Comparison of ENCODE assay signal across 23 cellular contexts in the genomic region with DNA sequence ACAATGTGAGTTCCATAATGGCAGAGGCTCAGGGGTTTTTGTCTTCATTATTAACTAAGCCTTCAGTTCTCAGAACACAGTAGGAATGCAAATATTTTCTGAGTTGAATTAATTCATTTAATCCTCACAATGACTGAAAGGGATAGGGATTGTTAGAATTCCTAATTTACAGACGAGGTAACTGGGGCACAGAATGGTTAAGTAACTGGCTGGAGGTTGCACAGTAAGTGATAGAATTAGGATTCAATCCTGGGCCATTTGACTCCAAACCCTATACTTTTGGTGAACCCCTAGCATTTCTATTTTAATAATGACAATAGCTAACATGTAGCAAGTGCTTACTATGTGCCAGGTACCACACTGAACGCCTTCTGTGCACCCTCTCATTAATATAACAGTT.
A peak's percentile ranks its signal among the peaks of the same experiment; 100 is the strongest.
DNase-seq lines count a peak whose midpoint lies in the region; ATAC-seq, FAIRE-seq and TF ChIP-seq lines count a peak whose summit lies in the region.
"Had no signal": no experiment of that assay in that cellular context is flagged by ENCODE, and none has a peak within 500 bp of the region (broad histone marks: within the 10 kb centered on the region; RNA-seq: fewer than 3 reads in every experiment).

No MANE protein-coding gene starts in this region.

- H3K4me3 Mint-ChIP-seq in WTC11: no peak overlapping the region
- H3K4me3 Mint-ChIP-seq in MCF 10A (ENCODE audit: unreplicated experiment): no peak overlapping the region
- H3K4me3 Mint-ChIP-seq: CD14-positive monocyte; CD4-positive, alpha-beta memory T cell; CD4-positive, CD25-positive, alpha-beta regulatory T cell; CD8-positive, alpha-beta memory T cell had no signal

- H3K4me2 ChIP-seq in H1 (ENCODE audit: insufficient read depth in 1 of 2, low read depth in 2 of 2, low read length in 2 of 2): no peak overlapping the region
- H3K4me2 ChIP-seq: BLaER1 had no signal

- TF ChIP-seq EP300 in H1 (IDR thresholded peaks at IDR 0.05; ENCODE audit: borderline replicate concordance in 1 of 2, low read depth in 2 of 2, low read length in 2 of 2): no peak
- TF ChIP-seq EP300 in esophagus muscularis mucosa (IDR thresholded peaks at IDR 0.05): no peak

- TF ChIP-seq RAD21 in H1 (IDR thresholded peaks at IDR 0.05 in 1 of 2, conservative IDR thresholded peaks at IDR 0.05 in 1 of 2; ENCODE audit: low read depth in 2 of 2, low read length in 2 of 2): no peak

- H3K4me1 ChIP-seq in HAP-1 (peaks cover 31% of the 10 kb centered on the region), H1 (replicated peaks in 1 of 4; ENCODE audit: control insufficient read depth in 3 of 4, insufficient read depth in 4 of 4, low read length in 3 of 4) (peaks cover 5 to 14% (median 11%) of the 10 kb centered on the region in 4 experiments; a peak in 6 of 7 replicates), esophagus muscularis mucosa (peaks cover 0 to 17% (median 12%) of the 10 kb centered on the region in 4 donors)
- H3K4me1 ChIP-seq: BE2C, BLaER1 had no signal

- no peak overlapping the region for H2BK20ac ChIP-seq in H1 (ENCODE audit: low read length)

- no peak overlapping the region for H4K5ac ChIP-seq in H1 (ENCODE audit: insufficient read length, low read depth, low read length)

- no peak for FAIRE-seq in H1 (lab: Jason Lieb, UNC)
- FAIRE-seq: A204.1, D721Med, G401.6, GM12891, GM19239 had no signal

- no peak overlapping the region for H2BK12ac ChIP-seq in H1 (ENCODE audit: low read depth, low read length)

- H3K14ac ChIP-seq in H1 (ENCODE audit: insufficient read length): no peak overlapping the region

- H3K9me3 ChIP-seq in HAP-1 (no peaks in the 10 kb centered on the region), H1 (ENCODE audit: insufficient read depth in 2 of 2, low read depth in 1 of 2, low read length in 1 of 2) (no peaks in the 10 kb centered on the region), esophagus muscularis mucosa (no peaks in the 10 kb centered on the region)
- H3K9me3 ChIP-seq: BE2C, BLaER1 had no signal

- POLR2A ChIA-PET in WTC11 (lab: Charles Lee) (interaction anchor here (0.6 to 0.7 kb wide), 2 partner anchors 9 to 243 kb away, joined by 4 read pairs; no protein-coding TSS in a partner anchor), H1 (lab: Charles Lee; ENCODE audit: partially characterized antibody) (no interaction called here), MCF 10A (lab: Yijun Ruan, JAX) (no interaction called here)

- in situ Hi-C loops in HAP-1 (cut with MboI; ENCODE audit: low sequenced_read_pairs): no loop called here

- H3K23ac ChIP-seq in H1 (ENCODE audit: insufficient read length): no peak overlapping the region

- H3K36me3 Mint-ChIP-seq in WTC11: no peaks in the 10 kb centered on the region; the same call in 1 of the 2 replicates
- H3K36me3 Mint-ChIP-seq in MCF 10A (ENCODE audit: insufficient read depth, unreplicated experiment): peaks cover 5% of the 10 kb centered on the region
- H3K36me3 Mint-ChIP-seq: CD4-positive, alpha-beta memory T cell; CD4-positive, CD25-positive, alpha-beta regulatory T cell; CD8-positive, alpha-beta memory T cell had no signal

- intact Hi-C loops in esophagus muscularis mucosa (cut with DNase I): no loop called here
- intact Hi-C loops in MCF 10A (cut with micrococcal nuclease): no loop called here

- TF ChIP-seq CTCF in WTC11 (IDR thresholded peaks at IDR 0.05) (no peak), H1 (IDR thresholded peaks at IDR 0.05; ENCODE audit: control extremely low read depth in 1 of 3, insufficient read depth in 1 of 3, low read depth in 1 of 3, low read length in 3 of 3) (no peak), esophagus muscularis mucosa (IDR thresholded peaks at IDR 0.05) (no peak), MCF 10A (IDR thresholded peaks at IDR 0.05; ENCODE audit: unreplicated experiment) (no peak)

- H3K56ac ChIP-seq in H1 (replicated peaks; ENCODE audit: insufficient read length, low read depth, low read length): no peak overlapping the region

- H3K27ac Mint-ChIP-seq in WTC11: no peak overlapping the region
- H3K27ac Mint-ChIP-seq in MCF 10A (ENCODE audit: low read depth, unreplicated experiment): no peak overlapping the region
- H3K27ac Mint-ChIP-seq: CD14-positive monocyte; CD4-positive, alpha-beta memory T cell; CD4-positive, CD25-positive, alpha-beta regulatory T cell; CD8-positive, alpha-beta memory T cell had no signal

- CTCF ChIA-PET in WTC11 (lab: Charles Lee): interaction anchor here (0.8 to 1.0 kb wide), 2 partner anchors 28 to 190 kb away, joined by 3 to 4 read pairs; no protein-coding TSS in a partner anchor
- CTCF ChIA-PET in H1 (lab: Charles Lee; ENCODE audit: partially characterized antibody): interaction anchor here (0.6 to 1.4 kb wide), 4 partner anchors 19 to 334 kb away, joined by 3 to 4 read pairs (median 3); no protein-coding TSS in a partner anchor
- CTCF ChIA-PET in MCF 10A (lab: Yijun Ruan, JAX): interaction anchor here (1.0 kb wide), 1 partner anchor 169 kb away, joined by 3 read pairs; no protein-coding TSS in a partner anchor

- no peaks in the 10 kb centered on the region for H3K79me1 ChIP-seq in H1 (ENCODE audit: low read depth, low read length)

- peaks cover 0 to 2% of the 10 kb centered on the region in 2 experiments for H4K20me1 ChIP-seq in H1 (replicated peaks in 1 of 2; ENCODE audit: control insufficient read depth in 1 of 2, insufficient read depth in 2 of 2, low read length in 2 of 2)
- H4K20me1 ChIP-seq: BLaER1 had no signal

- WGBS in H1 (ENCODE audit: extremely low coverage in 1 of 2, insufficient coverage in 1 of 2, insufficient read length in 1 of 2, insufficient replicate concordance in 2 of 2, low coverage in 1 of 2, low lambda C conversion rate in 2 of 2, missing lambda C conversion rate in 1 of 2), 2 experiments: 76% methylated on average over 2 of the region's 2 CpGs; no CpG with 5 or more reads in 1 of the 2 experiments
- 66% methylated on average over 2 of the region's 2 CpGs for WGBS in esophagus muscularis mucosa

- H4K8ac ChIP-seq in H1 (ENCODE audit: extremely low read depth, insufficient read depth, low read length): no peak overlapping the region

- no peaks in the 10 kb centered on the region for H3K36me3 ChIP-seq in HAP-1 (replicated peaks)
- no peaks in the 10 kb centered on the region for H3K36me3 ChIP-seq in H1 (ENCODE audit: control insufficient read depth in 2 of 4, insufficient read depth in 4 of 4, low read length in 3 of 4)
- H3K36me3 ChIP-seq in esophagus muscularis mucosa: no peaks in the 10 kb centered on the region
- H3K36me3 ChIP-seq: BE2C, BLaER1 had no signal

- ATAC-seq in WTC11: no peak

- BruUV-seq in MCF 10A (replicated peaks; lab: Mats Ljungman, UMichigan): no TSS peak

- H3K27me3 Mint-ChIP-seq in WTC11 (ENCODE audit: low read depth) (no peaks in the 10 kb centered on the region), MCF 10A (ENCODE audit: insufficient read depth, unreplicated experiment) (no peaks in the 10 kb centered on the region)
- H3K27me3 Mint-ChIP-seq: CD4-positive, alpha-beta memory T cell; CD4-positive, CD25-positive, alpha-beta regulatory T cell had no signal

- no peak overlapping the region for H2BK15ac ChIP-seq in H1 (ENCODE audit: low read length)

- H2AFZ ChIP-seq in H1 (ENCODE audit: low read length): no peak overlapping the region

- H3K4me1 Mint-ChIP-seq in WTC11 (peaks cover 33% of the 10 kb centered on the region), MCF 10A (ENCODE audit: insufficient read depth, unreplicated experiment) (peaks cover 18% of the 10 kb centered on the region)
- H3K4me1 Mint-ChIP-seq: CD4-positive, alpha-beta memory T cell; CD4-positive, CD25-positive, alpha-beta regulatory T cell; CD8-positive, alpha-beta memory T cell had no signal

- no peak overlapping the region for H2AK5ac ChIP-seq in H1 (ENCODE audit: low read depth, low read length)

- H2BK5ac ChIP-seq in H1 (ENCODE audit: low read depth, low read length): no peak overlapping the region

- DNase-seq in HAP-1 (ENCODE audit: low spot score in 2 of 2) (peak; percentile 39 to 74), WTC11 (ENCODE audit: low spot score) (no peak), H1 (ENCODE audit: low read depth in 1 of 2, low spot score in 2 of 2) (no peak), esophagus muscularis mucosa (ENCODE audit: extremely low spot score) (no peak), MCF 10A (ENCODE audit: unreplicated experiment) (no peak), T1000 (lab: John Stamatoyannopoulos, UW) (no peak), SIG-M5 (lab: John Stamatoyannopoulos, UW) (no peak)
- DNase-seq: 8988T; BE2C; Calu3; CD4-positive, alpha-beta memory T cell; CD4-positive, CD25-positive, alpha-beta regulatory T cell; CD8-positive, alpha-beta memory T cell; COR-L47; DMS79 treated with DMSO at 0.1 percent for 48 hours; GF-D8 had no signal

- H3K4ac ChIP-seq in H1 (replicated peaks; ENCODE audit: insufficient read length, low read depth, low read length): no peak overlapping the region

- H4K91ac ChIP-seq in H1 (replicated peaks; ENCODE audit: insufficient read length, low read length): no peak overlapping the region

- H3K9me3 Mint-ChIP-seq in WTC11: no peaks in the 10 kb centered on the region
- no peaks in the 10 kb centered on the region for H3K9me3 Mint-ChIP-seq in MCF 10A (ENCODE audit: unreplicated experiment)
- H3K9me3 Mint-ChIP-seq: CD4-positive, alpha-beta memory T cell; CD4-positive, CD25-positive, alpha-beta regulatory T cell; CD8-positive, alpha-beta memory T cell had no signal

- H3K79me2 ChIP-seq in H1 (ENCODE audit: control insufficient read depth in 1 of 2, insufficient read depth in 2 of 2, low read length in 2 of 2): no peaks in the 10 kb centered on the region

- H3K18ac ChIP-seq in H1 (ENCODE audit: extremely low read depth, low read length): no peak overlapping the region

- H3K4me3 ChIP-seq in HAP-1 (no peak overlapping the region), H1 (ENCODE audit: extremely low read depth in 1 of 4, insufficient read depth in 2 of 4, low read depth in 3 of 4, low read length in 4 of 4) (no peak overlapping the region), esophagus muscularis mucosa (no peak overlapping the region)
- H3K4me3 ChIP-seq: BLaER1 had no signal

- no peak overlapping the region for H3K9ac ChIP-seq in H1 (replicated peaks in 1 of 4; ENCODE audit: extremely low read depth in 1 of 4, low read depth in 3 of 4, low read length in 3 of 4)
- H3K9ac ChIP-seq: BLaER1 had no signal

- H3K27ac ChIP-seq in H1 (ENCODE audit: low read depth, low read length): no peak overlapping the region
- H3K27ac ChIP-seq in esophagus muscularis mucosa (replicated peaks in 1 of 4): no peak overlapping the region
- H3K27ac ChIP-seq: BLaER1 had no signal

- no peaks in the 10 kb centered on the region; the same call in 1 of the 2 replicates for H3K23me2 ChIP-seq in H1 (ENCODE audit: low read depth, low read length)

- no peak overlapping the region for H2BK120ac ChIP-seq in H1 (replicated peaks; ENCODE audit: low read depth, low read length)

- no peaks in the 10 kb centered on the region for H3K27me3 ChIP-seq in HAP-1 (ENCODE audit: low read depth)
- H3K27me3 ChIP-seq in H1 (replicated peaks in 1 of 4; ENCODE audit: control insufficient read depth in 3 of 4, extremely low read depth in 1 of 4, insufficient read depth in 3 of 4, low read length in 3 of 4): no peaks in the 10 kb centered on the region
- no peaks in the 10 kb centered on the region for H3K27me3 ChIP-seq in esophagus muscularis mucosa
- H3K27me3 ChIP-seq: BE2C, BLaER1 had no signal

- TF ChIP-seq POLR2A in H1 (IDR thresholded peaks at IDR 0.05; ENCODE audit: control extremely low read depth in 1 of 2, low read depth in 2 of 2, low read length in 2 of 2): no peak
- no peak for TF ChIP-seq POLR2A in esophagus muscularis mucosa (IDR thresholded peaks at IDR 0.05; ENCODE audit: low read depth)

Comparison
In these comparisons a context has a peak if more than half of its experiments do, and no peak if none do; other contexts are left out.
1. DNase-seq: peak in HAP-1 (2 of 2); none in WTC11 (single experiment), H1 (0 of 2), esophagus muscularis mucosa (single experiment), MCF 10A (single experiment), T1000 (single experiment) and SIG-M5 (single experiment).